In the genomic region with DNA sequence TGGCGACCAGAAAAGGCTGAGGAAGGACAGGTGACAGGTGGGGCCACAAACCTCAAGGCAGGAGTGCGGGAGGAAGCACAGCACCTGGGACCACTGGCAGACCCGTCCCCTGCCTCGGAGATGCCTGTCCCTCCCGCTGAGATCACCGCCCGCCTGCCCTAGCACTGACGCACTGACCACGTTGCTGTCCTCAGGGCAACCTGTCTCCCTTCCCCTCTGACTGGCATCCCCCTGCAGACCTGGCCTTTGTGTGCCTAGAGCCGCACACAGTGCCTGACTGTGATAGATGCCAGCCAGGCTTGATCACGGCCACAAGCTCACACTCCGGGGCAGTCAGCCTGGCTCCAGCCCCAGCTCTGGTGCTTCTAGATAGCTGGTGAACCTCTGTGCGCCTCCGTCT, we compare ENCODE assay signal across 31 cellular contexts. TPM values are rescaled to one million over a fixed set of nuclear protein-coding genes. Genes with fewer than 3 reads are reported as not detected.
"Had no signal": no experiment of that assay in that cellular context is flagged by ENCODE, and none has a peak within 500 bp of the region (broad histone marks: within the 10 kb centered on the region; RNA-seq: fewer than 3 reads in every experiment).

No MANE protein-coding gene starts in this region.

- FAIRE-seq: astrocyte had no signal

- H3K4me1 ChIP-seq: adrenal gland, body of pancreas, breast epithelium had no signal

- H3K4me3 ChIP-seq: adrenal gland, body of pancreas, breast epithelium had no signal

- H3K36me3 ChIP-seq: adrenal gland, brain microvascular endothelial cell, breast epithelium, WERI-Rb-1 had no signal

- DNase-seq: activated CD4-positive, alpha-beta T cell treated with anti-CD3 and anti-CD28 coated beads for 1 hour; activated CD4-positive, alpha-beta T cell treated with anti-CD3 and anti-CD28 coated beads, Interleukin-2, amount 10 ng/mL, durations not matched to agents 7 days and 5 days; activated CD4-positive, CD25-positive, alpha-beta regulatory T cell; activated CD8-positive, alpha-beta memory T cell treated with anti-CD3 and anti-CD28 coated beads for 24 hours; activated CD8-positive, alpha-beta memory T cell treated with anti-CD3 and anti-CD28 coated beads, Interleukin-2, amount 10 ng/mL, durations not matched to agents 7 days and 5 days; activated CD8-positive, alpha-beta T cell treated with anti-CD3 and anti-CD28 coated beads, Interleukin-2, amount 10 ng/mL, durations not matched to agents 7 days and 5 days; activated effector memory CD4-positive, alpha-beta T cell treated with Interleukin-2 at 50 U/mL for 16 hours; activated gamma-delta T cell; activated naive CD4-positive, alpha-beta T cell treated with anti-CD3 and anti-CD28 coated beads, Interleukin-2, amount 50 U/mL, for 16 hours; activated T-cell treated with anti-CD3 and anti-CD28 coated beads, Interleukin-2, amount 50 U/mL, for 24 hours; adrenal gland; amniotic stem cell; body of pancreas; brain microvascular endothelial cell; central memory CD4-positive, alpha-beta T cell; T-helper 1 cell; T-helper 2 cell; T-helper 9 cell had no signal

- H3K27ac ChIP-seq: adrenal gland, body of pancreas, brain microvascular endothelial cell, breast epithelium, WERI-Rb-1 had no signal

- H3K9me3 ChIP-seq: adrenal gland, breast epithelium had no signal

- ATAC-seq: activated CD4-positive, alpha-beta T cell treated with anti-CD3 and anti-CD28 coated beads for 36 hours; activated CD4-positive, CD25-positive, alpha-beta regulatory T cell treated with anti-CD3 and anti-CD28 coated beads, Interleukin-2, amount 50 U/mL, for 24 hours; activated CD8-positive, alpha-beta memory T cell treated with anti-CD3 and anti-CD28 coated beads, Interleukin-2, amount 10 ng/mL, durations not matched to agents 7 days and 5 days; activated CD8-positive, alpha-beta T cell treated with anti-CD3 and anti-CD28 coated beads, Interleukin-2, amount 10 ng/mL, durations not matched to agents 7 days and 5 days; body of pancreas; WTC11 had no signal

- H3K27me3 ChIP-seq: adrenal gland, body of pancreas, brain microvascular endothelial cell had no signal

RNA-seq across cellular contexts. Expression of gene EN2, which starts 58.4 kb away (rescaled TPM):
- total RNA-seq: activated CD4-positive, alpha-beta memory T cell treated with anti-CD3 and anti-CD28 coated beads, Interleukin-2, amount 10 ng/mL, durations not matched to agents 7 days and 5 days; activated CD4-positive, alpha-beta T cell treated with anti-CD3 and anti-CD28 coated beads for 36 hours; activated CD4-positive, alpha-beta T cell treated with anti-CD3 and anti-CD28 coated beads, Interleukin-2, amount 10 ng/mL, durations not matched to agents 7 days and 5 days; activated CD8-positive, alpha-beta memory T cell treated with anti-CD3 and anti-CD28 coated beads, Interleukin-2, amount 10 ng/mL, durations not matched to agents 7 days and 5 days; activated CD8-positive, alpha-beta T cell treated with anti-CD3 and anti-CD28 coated beads, Interleukin-2, amount 10 ng/mL, durations not matched to agents 7 days and 5 days; activated naive CD4-positive, alpha-beta T cell treated with anti-CD3 and anti-CD28 coated beads for 36 hours; activated naive CD4-positive, alpha-beta T cell treated with anti-CD3 and anti-CD28 coated beads, Interleukin-2, amount 50 U/mL, for 72 hours; activated naive CD8-positive, alpha-beta T cell treated with anti-CD3 and anti-CD28 coated beads for 36 hours; activated T-helper 2 cell treated with anti-CD3 and anti-CD28 coated beads, Interferon-gamma antibody, Interleukin-2, Interleukin-4, amounts not matched to agents 10 μg/mL and 5 μg/mL and 100 μg/mL, durations not matched to agents 14 hours and 24 hours and 36 hours; aorta; astrocyte; body of pancreas; cardiac septum; WTC11 had no signal
- polyA plus RNA-seq: aorta had no signal
